10 cellular contexts compared by ENCODE assay signal in genomic region chr7:50953820-50954219, GRCh38.
A peak's percentile ranks its signal among the peaks of the same experiment; 100 is the strongest.
DNase-seq lines count a peak whose midpoint lies in the region; ATAC-seq and TF ChIP-seq lines count a peak whose summit lies in the region.
"Had no signal": no experiment of that assay in that cellular context is flagged by ENCODE, and none has a peak within 500 bp of the region (broad histone marks: within the 10 kb centered on the region; RNA-seq: fewer than 3 reads in every experiment).

No MANE protein-coding gene starts in this region.

- H3K79me2 ChIP-seq in PC-9 (ENCODE audit: low read depth), result no peaks in the 10 kb centered on the region

- DNase-seq in EH (ENCODE audit: low read depth) (peak; percentile 67), PC-9 (peak; percentile 80 to 97), myocyte (ENCODE audit: low read depth) (peak; percentile 74), retina (no peak), NCI-H187 (lab: John Stamatoyannopoulos, UW) (no peak)
- no peak for DNase-seq in activated T-cell treated with anti-CD3 and anti-CD28 coated beads, Interleukin-2, amount 50 U/mL, for 1 hour
- DNase-seq: CD8-positive, alpha-beta memory T cell; kidney glomerular epithelial cell had no signal

- intact Hi-C loops in PC-9 (cut with micrococcal nuclease; ENCODE audit: unreplicated experiment), result loop anchor here (1.0 to 5.0 kb wide), 2 partner anchors 9 to 157 kb away; no protein-coding TSS in a partner anchor

- peak; percentile 52 for ATAC-seq in esophagus mucosa
- ATAC-seq in HG02678 (IDR thresholded peaks at IDR 0.05; ENCODE audit: unreplicated experiment), result no peak

- CTCF ChIA-PET in PC-9 (lab: Charles Lee), result no interaction called here

- no peaks in the 10 kb centered on the region for H3K27me3 ChIP-seq in PC-9 (ENCODE audit: insufficient read depth, low read depth)

- peaks cover 19% of the 10 kb centered on the region for H3F3A ChIP-seq in PC-9 (ENCODE audit: insufficient read depth, low read depth)

- H3K4me3 ChIP-seq in PC-9, result no peak overlapping the region

- no peak for TF ChIP-seq CTCF in PC-9 (conservative IDR thresholded peaks at IDR 0.05)

- no peaks in the 10 kb centered on the region for H4K20me1 ChIP-seq in PC-9 (ENCODE audit: insufficient read depth)

- POLR2A ChIA-PET in PC-9 (lab: Charles Lee; ENCODE audit: unreplicated experiment), result interaction anchor here (0.7 kb wide), 1 partner anchor 1572 kb away, joined by 8 read pairs; no protein-coding TSS in a partner anchor

- no peaks in the 10 kb centered on the region for H3K9me2 ChIP-seq in PC-9 (ENCODE audit: insufficient read depth)

- peak overlapping the region; percentile 52 for H3K4me2 ChIP-seq in PC-9

- peak overlapping the region; percentile 87 for H3K27ac ChIP-seq in PC-9

- H3K36me3 ChIP-seq in PC-9 (ENCODE audit: low read depth), result peaks cover 5% of the 10 kb centered on the region; the same call in 1 of the 2 replicates

- H3K4me1 ChIP-seq in PC-9 (replicated peaks; ENCODE audit: insufficient read depth), result peaks cover 47% of the 10 kb centered on the region

- H3K9me3 ChIP-seq in PC-9 (ENCODE audit: insufficient read depth, low read depth), result peaks cover 19% of the 10 kb centered on the region; the same call in 1 of the 2 replicates

- H2AFZ ChIP-seq in PC-9, result peak overlapping the region; percentile 25; the same call in 1 of the 2 replicates

- BruUV-seq in PC-9 (replicated peaks; lab: Mats Ljungman, UMichigan), result no TSS peak

Comparison
In these comparisons a context has a peak if more than half of its experiments do, and no peak if none do; other contexts are left out.
1. DNase-seq: peak in EH (single experiment), PC-9 (2 of 2) and myocyte (single experiment); none in activated T-cell treated with anti-CD3 and anti-CD28 coated beads, Interleukin-2, amount 50 U/mL, for 1 hour (single experiment), retina (single experiment) and NCI-H187 (0 of 2).